ENCODE assay signal across 1 cellular context in the genomic region with DNA sequence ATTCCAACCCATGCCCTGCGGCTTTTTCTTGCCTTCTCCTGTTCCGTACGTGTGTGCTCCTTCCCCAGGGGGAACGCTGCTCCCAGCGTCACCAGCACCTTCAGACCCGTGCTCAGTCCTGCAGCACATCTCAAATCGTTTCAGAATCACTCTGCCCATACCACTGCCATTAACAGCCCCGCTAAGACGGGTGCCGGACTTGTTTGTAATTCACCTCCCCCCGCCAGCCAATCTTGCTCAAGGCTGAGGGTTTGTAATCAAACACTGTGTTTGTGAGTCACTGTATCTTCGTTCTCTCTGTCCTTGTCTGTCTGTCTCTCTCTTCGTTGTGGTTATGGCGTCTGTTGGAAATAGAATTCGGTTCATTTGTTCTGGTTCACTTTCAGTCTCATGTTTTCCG.
TF ChIP-seq lines count a peak whose summit lies in the region.

No MANE protein-coding gene starts in this region.

TF ChIP-seq in H1, 55 proteins besides CTCF, POLR2A, EP300 and RAD21 (continued from another document):
- TF ChIP-seq YY1 (IDR thresholded peaks at IDR 0.05; ENCODE audit: low read depth, low read length) (no peak), CBX5 (IDR thresholded peaks at IDR 0.05; ENCODE audit: low read depth, low read length) (no peak), EZH2 (IDR thresholded peaks at IDR 0.05; ENCODE audit: low read depth, low read length, severe bottlenecking) (no peak), BRCA1 (IDR thresholded peaks at IDR 0.05; ENCODE audit: low read depth, low read length) (no peak), RXRA (IDR thresholded peaks at IDR 0.05; ENCODE audit: insufficient read depth, low read depth, low read length) (no peak), CHD2 (IDR thresholded peaks at IDR 0.05; ENCODE audit: low read length) (no peak), CHD1 (IDR thresholded peaks at IDR 0.05; ENCODE audit: low read depth, low read length) (no peak), SP4 (IDR thresholded peaks at IDR 0.05; ENCODE audit: low read length) (no peak), NANOG (IDR thresholded peaks at IDR 0.05; ENCODE audit: insufficient read depth, low read depth, low read length, poor library complexity, severe bottlenecking) (no peak), RNF2 (IDR thresholded peaks at IDR 0.05; ENCODE audit: borderline replicate concordance, low read depth, low read length, missing control alignments, poor library complexity, severe bottlenecking) (no peak), HDAC6 (IDR thresholded peaks at IDR 0.05; ENCODE audit: low read depth, low read length) (no peak), MAFK (IDR thresholded peaks at IDR 0.05; ENCODE audit: low read depth, low read length) (no peak), POLR2AphosphoS5 (IDR thresholded peaks at IDR 0.05; ENCODE audit: low read depth, low read length) (no peak), CREB1 (IDR thresholded peaks at IDR 0.05) (no peak), POU5F1 (IDR thresholded peaks at IDR 0.05; ENCODE audit: low read depth, low read length) (no peak), ATF2 (IDR thresholded peaks at IDR 0.05; ENCODE audit: low read length) (no peak), E2F6 (IDR thresholded peaks at IDR 0.05) (no peak)
